Comparison of ENCODE assay signal across 22 cellular contexts in the genomic region with DNA sequence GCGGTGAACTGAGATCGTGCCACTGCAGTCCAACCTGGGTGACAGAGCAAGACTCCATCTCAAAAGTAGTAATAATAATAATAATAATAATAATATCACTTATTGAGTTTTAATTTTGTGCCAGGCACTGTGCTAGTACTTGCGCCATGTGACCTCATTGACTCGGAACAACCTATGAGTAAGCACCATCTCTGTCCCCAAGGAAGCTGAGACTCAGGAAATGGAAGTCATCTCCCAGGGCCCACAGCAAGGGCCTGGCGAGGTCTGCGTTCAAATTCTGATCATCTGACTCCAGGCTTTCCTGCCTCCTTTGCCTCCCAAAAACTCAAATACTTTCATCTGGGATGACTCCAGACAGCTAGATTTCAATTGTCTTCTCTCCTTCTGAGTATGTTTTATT.
DNase-seq lines count a peak whose midpoint lies in the region; TF ChIP-seq lines count a peak whose summit lies in the region.
"Had no signal": no experiment of that assay in that cellular context is flagged by ENCODE, and none has a peak within 500 bp of the region (broad histone marks: within the 10 kb centered on the region; RNA-seq: fewer than 3 reads in every experiment).

No MANE protein-coding gene starts in this region.

- peaks cover 4% of the 10 kb centered on the region for H3K27me3 Mint-ChIP-seq in glutamatergic neuron (ENCODE audit: unreplicated experiment)
- H3K27me3 Mint-ChIP-seq: activated CD4-positive, alpha-beta T cell treated with anti-CD3 and anti-CD28 coated beads, Interleukin-2, amount 10 ng/mL, durations not matched to agents 7 days and 5 days; CD4-positive, CD25-positive, alpha-beta regulatory T cell; naive thymus-derived CD8-positive, alpha-beta T cell had no signal

- peak overlapping the region; percentile 49 for H3K4me2 ChIP-seq in GM23248 (ENCODE audit: unreplicated experiment)

- H3K4me1 ChIP-seq in GM23248 (ENCODE audit: insufficient read depth), result peaks cover 31% of the 10 kb centered on the region

- no peak for TF ChIP-seq CTCF in VCaP (conservative IDR thresholded peaks at IDR 0.05)
- TF ChIP-seq CTCF in glutamatergic neuron (IDR thresholded peaks at IDR 0.05; ENCODE audit: partially characterized antibody, unreplicated experiment), result no peak

- H3K9me3 ChIP-seq in GM23248 (ENCODE audit: low read depth), result no peaks in the 10 kb centered on the region

- H3K27ac ChIP-seq in GM23248, result peak overlapping the region; percentile 91
- H3K27ac ChIP-seq in VCaP, result peak overlapping the region; percentile 14; the same call in 1 of the 2 replicates
- H3K27ac ChIP-seq: foreskin keratinocyte, HL-60 had no signal

- H4K20me1 ChIP-seq in GM23248 (ENCODE audit: insufficient read depth), result no peaks in the 10 kb centered on the region

- no peaks in the 10 kb centered on the region for H3K36me3 ChIP-seq in GM23248 (ENCODE audit: low read depth)

- no peak overlapping the region for H3K27ac Mint-ChIP-seq in glutamatergic neuron (ENCODE audit: unreplicated experiment)
- H3K27ac Mint-ChIP-seq: activated CD4-positive, alpha-beta T cell treated with anti-CD3 and anti-CD28 coated beads, Interleukin-2, amount 10 ng/mL, durations not matched to agents 7 days and 5 days; CD4-positive, CD25-positive, alpha-beta regulatory T cell; memory B cell; naive thymus-derived CD8-positive, alpha-beta T cell had no signal

- H3K27me3 ChIP-seq in GM23248 (replicated peaks; ENCODE audit: insufficient read depth), result no peaks in the 10 kb centered on the region
- H3K27me3 ChIP-seq: foreskin keratinocyte had no signal

- DNase-seq in A172 (ENCODE audit: low spot score) (peak; percentile 77), GM23248 (peak; percentile 75), glutamatergic neuron (no peak), NCI-H1092 treated with DMSO at 0.1 percent for 48 hours (lab: John Stamatoyannopoulos, UW) (no peak), HUDEP-2 (lab: John Stamatoyannopoulos, UW; ENCODE audit: unreplicated experiment in 76 of 76) (no peak), activated gamma-delta T cell treated with Interleukin-2 at 50 U/mL for 16 hours (no peak), HCEC 1CT (no peak)
- DNase-seq: activated CD4-positive, alpha-beta T cell treated with anti-CD3 and anti-CD28 coated beads, Interleukin-2, amount 10 ng/mL, durations not matched to agents 7 days and 5 days; activated CD8-positive, alpha-beta memory T cell treated with anti-CD3 and anti-CD28 coated beads, Interleukin-2, amount 50 U/mL, for 4 hours; CD4-positive, CD25-positive, alpha-beta regulatory T cell; central memory CD4-positive, alpha-beta T cell; effector memory CD8-positive, alpha-beta T cell; foreskin keratinocyte; naive thymus-derived CD8-positive, alpha-beta T cell; posterior cingulate gyrus; SHP77; stimulated activated CD8-positive, alpha-beta memory T cell treated with anti-CD3 and anti-CD28 coated beads, Interleukin-4, amount 100 ng/mL, for 48 hours; T-helper 1 cell had no signal

- H3K9me2 ChIP-seq in GM23248 (ENCODE audit: insufficient read depth), result no peaks in the 10 kb centered on the region

- no peaks in the 10 kb centered on the region for H3K79me2 ChIP-seq in GM23248 (ENCODE audit: insufficient read depth)

- WGBS in GM23248 (ENCODE audit: low coverage in 1 of 2, low lambda C conversion rate in 2 of 2, missing lambda C conversion rate in 2 of 2), 2 experiments, result 50 to 56% methylated on average over 6 of the region's 6 CpGs

- peak overlapping the region; percentile 20 for H3K4me3 ChIP-seq in GM23248
- H3K4me3 ChIP-seq: K562 had no signal

- H3K9me3 Mint-ChIP-seq in glutamatergic neuron (ENCODE audit: unreplicated experiment), result peaks cover 3% of the 10 kb centered on the region
- H3K9me3 Mint-ChIP-seq: activated CD4-positive, alpha-beta T cell treated with anti-CD3 and anti-CD28 coated beads, Interleukin-2, amount 10 ng/mL, durations not matched to agents 7 days and 5 days; CD4-positive, CD25-positive, alpha-beta regulatory T cell; effector memory CD8-positive, alpha-beta T cell; memory B cell had no signal

- H3K36me3 Mint-ChIP-seq in glutamatergic neuron (ENCODE audit: unreplicated experiment), result peaks cover 6% of the 10 kb centered on the region
- H3K36me3 Mint-ChIP-seq: CD4-positive, CD25-positive, alpha-beta regulatory T cell; memory B cell; naive thymus-derived CD8-positive, alpha-beta T cell had no signal

- peaks cover 24% of the 10 kb centered on the region for H3F3A ChIP-seq in GM23248 (ENCODE audit: insufficient read depth)

- H2AFZ ChIP-seq in GM23248, result peak overlapping the region; percentile 44

- peak overlapping the region; percentile 47 for H3K4me3 Mint-ChIP-seq in glutamatergic neuron (ENCODE audit: unreplicated experiment)
- H3K4me3 Mint-ChIP-seq: activated CD4-positive, alpha-beta T cell treated with anti-CD3 and anti-CD28 coated beads, Interleukin-2, amount 10 ng/mL, durations not matched to agents 7 days and 5 days; CD4-positive, CD25-positive, alpha-beta regulatory T cell; effector memory CD8-positive, alpha-beta T cell; memory B cell; naive thymus-derived CD8-positive, alpha-beta T cell had no signal

- H3K4me1 Mint-ChIP-seq in glutamatergic neuron (ENCODE audit: low read depth, unreplicated experiment), result peaks cover 15% of the 10 kb centered on the region
- H3K4me1 Mint-ChIP-seq: activated CD4-positive, alpha-beta T cell treated with anti-CD3 and anti-CD28 coated beads, Interleukin-2, amount 10 ng/mL, durations not matched to agents 7 days and 5 days; CD4-positive, CD25-positive, alpha-beta regulatory T cell had no signal

- peak overlapping the region; percentile 76 for H3K9ac ChIP-seq in GM23248

- in situ Hi-C loops in GM23248 (cut with MboI), result no loop called here

Comparison
In these comparisons a context has a peak if more than half of its experiments do, and no peak if none do; other contexts are left out.
1. DNase-seq: peak in A172 (single experiment) and GM23248 (single experiment); none in glutamatergic neuron (single experiment), NCI-H1092 treated with DMSO at 0.1 percent for 48 hours (single experiment), HUDEP-2 (0 of 76), activated gamma-delta T cell treated with Interleukin-2 at 50 U/mL for 16 hours (single experiment) and HCEC 1CT (single experiment).